In the genomic region with DNA sequence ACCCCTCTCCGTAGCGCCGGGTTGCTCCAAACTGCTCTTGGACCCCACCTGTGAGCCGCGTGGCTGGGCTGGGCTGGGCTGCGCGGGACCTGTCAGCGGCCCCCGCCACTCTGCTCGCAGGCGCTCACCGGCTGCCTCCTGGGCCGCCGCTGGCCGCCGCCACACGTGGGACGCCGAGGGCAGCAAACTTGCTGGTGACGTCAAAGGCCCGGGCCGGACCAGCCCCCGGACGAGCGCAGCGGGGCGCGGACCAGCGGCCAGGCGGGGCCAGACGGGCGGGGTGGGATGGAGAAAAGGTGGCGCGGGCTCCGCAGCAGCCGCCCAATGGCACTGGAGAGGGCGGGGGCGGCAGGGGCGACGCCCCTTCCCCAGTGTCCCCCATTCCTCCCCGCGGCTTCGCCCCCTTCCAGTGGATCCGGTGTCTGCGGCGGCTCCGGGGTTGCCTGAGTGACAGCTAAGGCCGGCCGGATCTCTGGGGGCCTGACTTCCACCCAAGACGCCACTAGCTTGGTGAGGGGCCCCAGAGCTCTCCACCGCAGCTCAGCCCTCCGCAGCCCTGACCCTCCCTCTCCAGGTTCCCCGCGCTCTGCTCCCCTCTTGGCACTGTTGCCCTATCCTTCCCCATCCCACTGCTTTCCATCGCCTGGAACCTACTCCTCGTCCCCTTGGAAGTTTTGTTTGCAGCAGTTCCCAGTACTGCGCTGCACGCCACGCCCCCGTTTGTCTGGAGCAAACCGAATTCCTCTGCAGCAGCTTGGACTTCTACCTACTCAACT, we compare ENCODE assay signal across 8 cellular contexts. TPM values are rescaled to one million over a fixed set of nuclear protein-coding genes. Genes with fewer than 3 reads are reported as not detected.
DNase-seq lines count a peak whose midpoint lies in the region; ATAC-seq and TF ChIP-seq lines count a peak whose summit lies in the region.

A gene (minus strand): TSS at position 154 of the 776 bp plus-strand sequence. CDS start 800 bp downstream, outside the sequence.

- H3K9ac ChIP-seq in NT2/D1 (ENCODE audit: insufficient read length, low read depth): peak within 1 kb of the TSS; percentile 80

- WGBS in right lobe of liver (ENCODE audit: insufficient coverage, low coverage, low lambda C conversion rate, missing lambda C conversion rate): 5% methylated on average over 11 of the region's 61 CpGs

- H3K27ac ChIP-seq in CD8-positive, alpha-beta T cell (ENCODE audit: low read depth, low read length): no peak within 1 kb of the TSS
- H3K27ac ChIP-seq in right lobe of liver: peak within 1 kb of the TSS in 1 of 3 donors; percentile 35

- H3K36me3 ChIP-seq in CD8-positive, alpha-beta T cell (ENCODE audit: insufficient read depth, low read length): no peaks in the 10 kb centered on the region
- H3K36me3 ChIP-seq in NT2/D1 (ENCODE audit: insufficient read depth, insufficient read length, low read length) (no peaks in the 10 kb centered on the region), right lobe of liver (no peaks in the 10 kb centered on the region)

- ATAC-seq in CD8-positive, alpha-beta T cell: no peak
- ATAC-seq in right lobe of liver: peak; percentile 71 to 85 (median 84)

- no peak within 1 kb of the TSS for H3K27ac Mint-ChIP-seq in CD8-positive, alpha-beta T cell
- H3K27ac Mint-ChIP-seq in type B pancreatic cell: peak within 1 kb of the TSS; percentile 46

- H3K4me1 ChIP-seq in CD8-positive, alpha-beta T cell (ENCODE audit: insufficient read depth, low read length): peaks cover 3% of the 10 kb centered on the region
- H3K4me1 ChIP-seq in NT2/D1 (ENCODE audit: insufficient read depth, insufficient read length) (peaks cover 7% of the 10 kb centered on the region), right lobe of liver (peaks cover 0 to 19% (median 0%) of the 10 kb centered on the region in 4 donors)

- H3K4me3 ChIP-seq in CD8-positive, alpha-beta T cell (ENCODE audit: low read depth, low read length): peak within 1 kb of the TSS; percentile 4
- peak within 1 kb of the TSS; percentile 61 for H3K4me3 ChIP-seq in NT2/D1 (ENCODE audit: insufficient read length, low read depth)
- H3K4me3 ChIP-seq in right lobe of liver: peak within 1 kb of the TSS; percentile 38 to 47 (median 45)

- TF ChIP-seq CTCF in CD8-positive, alpha-beta T cell (IDR thresholded peaks at IDR 0.05): no peak
- TF ChIP-seq CTCF in right lobe of liver (IDR thresholded peaks at IDR 0.05) (no peak), type B pancreatic cell (conservative IDR thresholded peaks at IDR 0.05) (no peak)

- POLR2A ChIA-PET in CD8-positive, alpha-beta T cell (lab: Charles Lee): no interaction called here

- no peaks in the 10 kb centered on the region for H3K36me3 Mint-ChIP-seq in CD8-positive, alpha-beta T cell
- peaks cover 3% of the 10 kb centered on the region for H3K36me3 Mint-ChIP-seq in type B pancreatic cell

- peak; percentile 27 for TF ChIP-seq POLR2A in right lobe of liver (IDR thresholded peaks at IDR 0.05)

- H3K27me3 ChIP-seq in CD8-positive, alpha-beta T cell (ENCODE audit: insufficient read depth, low read length): peaks cover 7% of the 10 kb centered on the region
- peaks cover 27% of the 10 kb centered on the region for H3K27me3 ChIP-seq in NT2/D1 (ENCODE audit: insufficient read depth, insufficient read length)
- H3K27me3 ChIP-seq in right lobe of liver: no peaks in the 10 kb centered on the region

- CTCF ChIA-PET in CD8-positive, alpha-beta T cell (lab: Charles Lee): interaction anchor here (0.6 kb wide), 1 partner anchor 185 kb away, joined by 3 read pairs; no protein-coding TSS in a partner anchor

- H3K9me3 ChIP-seq in CD8-positive, alpha-beta T cell (ENCODE audit: low read length): no peaks in the 10 kb centered on the region
- H3K9me3 ChIP-seq in NT2/D1 (ENCODE audit: insufficient read depth, low read length) (no peaks in the 10 kb centered on the region), right lobe of liver (no peaks in the 10 kb centered on the region)

- intact Hi-C loops in CD8-positive, alpha-beta T cell (cut with DNase I, micrococcal nuclease): no loop called here
- intact Hi-C loops in right lobe of liver (cut with DNase I): no loop called here

- peaks cover 9% of the 10 kb centered on the region for H3K4me1 Mint-ChIP-seq in CD8-positive, alpha-beta T cell (ENCODE audit: low read depth)
- H3K4me1 Mint-ChIP-seq in type B pancreatic cell (ENCODE audit: unreplicated experiment): peaks cover 19% of the 10 kb centered on the region

- no peak for DNase-seq in CD8-positive, alpha-beta T cell
- DNase-seq in NT2/D1 (ENCODE audit: low read depth, low spot score): peak; percentile 68
- peak; percentile 49 for DNase-seq in dedifferentiated amniotic fluid mesenchymal stem cell (ENCODE audit: extremely low spot score)
- DNase-seq in right lobe of liver: peak; percentile 66 to 73 (median 72)
- DNase-seq in type B pancreatic cell (ENCODE audit: extremely low spot score, unreplicated experiment): peak; percentile 80
- no peak for DNase-seq in inferior parietal cortex (ENCODE audit: extremely low spot score)
- DNase-seq in hippocampal formation (lab: John Stamatoyannopoulos, UW): no peak
- no peak for DNase-seq in stimulated activated CD4-positive, alpha-beta T cell treated with anti-CD3 and anti-CD28 coated beads, Interleukin-2, amount 100 ng/mL, for 48 hours

- H3K27me3 Mint-ChIP-seq in CD8-positive, alpha-beta T cell (ENCODE audit: low read depth): peaks cover 54% of the 10 kb centered on the region
- peaks cover 61% of the 10 kb centered on the region for H3K27me3 Mint-ChIP-seq in type B pancreatic cell

- H3K4me3 Mint-ChIP-seq in CD8-positive, alpha-beta T cell: peak within 1 kb of the TSS; percentile 58
- H3K4me3 Mint-ChIP-seq in type B pancreatic cell: peak within 1 kb of the TSS; percentile 97

- no peaks in the 10 kb centered on the region for H3K9me3 Mint-ChIP-seq in CD8-positive, alpha-beta T cell
- peaks cover 4% of the 10 kb centered on the region for H3K9me3 Mint-ChIP-seq in type B pancreatic cell

RNA-seq across cellular contexts. Expression of the gene that starts here (rescaled TPM):
- total RNA-seq in CD8-positive, alpha-beta T cell: not detected
- total RNA-seq in right lobe of liver: 10 to 100 TPM in 1 of 6 experiments, 1 to 10 TPM in 5; 4.0 to 10.1 (median 5.1) TPM
- 1.9 and 7.6 TPM in 2 replicates for total RNA-seq in type B pancreatic cell (ENCODE audit: low replicate concordance)

Comparison
In these comparisons a context has a peak if more than half of its experiments do, and no peak if none do; other contexts are left out.
1. DNase-seq: peak in NT2/D1 (single experiment), dedifferentiated amniotic fluid mesenchymal stem cell (single experiment), right lobe of liver (3 of 3) and type B pancreatic cell (single experiment); none in CD8-positive, alpha-beta T cell (0 of 7), inferior parietal cortex (single experiment), hippocampal formation (0 of 2) and stimulated activated CD4-positive, alpha-beta T cell treated with anti-CD3 and anti-CD28 coated beads, Interleukin-2, amount 100 ng/mL, for 48 hours (0 of 2).
2. H3K4me3 ChIP-seq: peak in every context shown above with its lines; median percentile 61 in NT2/D1; 45 in right lobe of liver; 4 in CD8-positive, alpha-beta T cell.